ENCODE assay signal across 15 cellular contexts in genomic region chr17:48444531-48445247, GRCh38. TPM values are rescaled to one million over a fixed set of nuclear protein-coding genes. Genes with fewer than 3 reads are reported as not detected.
A peak's percentile ranks its signal among the peaks of the same experiment; 100 is the strongest.
DNase-seq lines count a peak whose midpoint lies in the region; ATAC-seq, FAIRE-seq and TF ChIP-seq lines count a peak whose summit lies in the region.
"Had no signal": no experiment of that assay in that cellular context is flagged by ENCODE, and none has a peak within 500 bp of the region (broad histone marks: within the 10 kb centered on the region; RNA-seq: fewer than 3 reads in every experiment).

No MANE protein-coding gene starts in this region.

- no peaks in the 10 kb centered on the region for H3K36me3 Mint-ChIP-seq in GM23338 (ENCODE audit: low read depth)
- H3K36me3 Mint-ChIP-seq in activated CD8-positive, alpha-beta T cell treated with anti-CD3 and anti-CD28 coated beads for 36 hours (ENCODE audit: low read depth): peaks cover 12% of the 10 kb centered on the region

- no peaks in the 10 kb centered on the region for H3K9me3 Mint-ChIP-seq in GM23338
- H3K9me3 Mint-ChIP-seq in activated CD8-positive, alpha-beta T cell treated with anti-CD3 and anti-CD28 coated beads for 36 hours: peaks cover 8% of the 10 kb centered on the region

- dilution Hi-C loops in keratinocyte (cut with MboI; ENCODE audit: extremely low pct_ligation_motif_present, low sequenced_read_pairs): no loop called here

- H3K4me3 Mint-ChIP-seq in GM23338: no peak overlapping the region
- H3K4me3 Mint-ChIP-seq in activated CD8-positive, alpha-beta T cell treated with anti-CD3 and anti-CD28 coated beads for 36 hours: peak overlapping the region; percentile 59

- intact Hi-C loops in activated CD8-positive, alpha-beta T cell treated with anti-CD3 and anti-CD28 coated beads for 36 hours (cut with micrococcal nuclease): no loop called here

- no peaks in the 10 kb centered on the region for H3F3A ChIP-seq in GM23338 (replicated peaks; ENCODE audit: low read depth)

- H2AFZ ChIP-seq in GM23338 (peak overlapping the region; percentile 72; the same call in 1 of the 2 replicates), keratinocyte (ENCODE audit: control insufficient read depth, low read length) (peak overlapping the region; percentile 34)

- TF ChIP-seq CTCF in GM23338 (conservative IDR thresholded peaks at IDR 0.05; ENCODE audit: low read depth in 2 of 2): no peak
- TF ChIP-seq CTCF in activated CD8-positive, alpha-beta T cell treated with anti-CD3 and anti-CD28 coated beads for 36 hours (IDR thresholded peaks at IDR 0.05): no peak
- TF ChIP-seq CTCF in keratinocyte (optimal IDR thresholded peaks at IDR 0.05 in 1 of 3, IDR thresholded peaks at IDR 0.05 in 1 of 3, conservative IDR thresholded peaks at IDR 0.05 in 1 of 3; ENCODE audit: extremely low read depth in 1 of 3, insufficient read depth in 2 of 3, low read length in 3 of 3): no peak

- H3K27me3 Mint-ChIP-seq in GM23338 (ENCODE audit: insufficient read depth, low read depth, poor library complexity): peaks cover 8% of the 10 kb centered on the region
- H3K27me3 Mint-ChIP-seq in activated CD8-positive, alpha-beta T cell treated with anti-CD3 and anti-CD28 coated beads for 36 hours: no peaks in the 10 kb centered on the region

- H3K9me3 ChIP-seq in BLaER1 treated with 17β-estradiol and CSF1 and Interleukin-3, amounts not matched to agents 10 nM and 100 nM (replicated peaks in 1 of 11): peaks cover 0 to 14% (median 0%) of the 10 kb centered on the region in 11 experiments; a peak in 4 of 22 replicates
- no peaks in the 10 kb centered on the region for H3K9me3 ChIP-seq in keratinocyte (ENCODE audit: control insufficient read depth, low read depth, low read length)
- H3K9me3 ChIP-seq: ovary, thyroid gland had no signal

- peaks cover 0 to 27% (median 0%) of the 10 kb centered on the region in 11 experiments; a peak in 5 of 22 replicates for H4K20me1 ChIP-seq in BLaER1 treated with 17β-estradiol and CSF1 and Interleukin-3, amounts not matched to agents 10 nM and 100 nM
- H4K20me1 ChIP-seq in GM23338 (replicated peaks; ENCODE audit: insufficient read depth) (no peaks in the 10 kb centered on the region), keratinocyte (ENCODE audit: control insufficient read depth, extremely low read depth, insufficient read depth, low read length) (no peaks in the 10 kb centered on the region)

- DNase-seq in GM23338 (ENCODE audit: low spot score): peak; percentile 28
- DNase-seq in activated CD8-positive, alpha-beta T cell treated with anti-CD3 and anti-CD28 coated beads for 36 hours: peak; percentile 73
- DNase-seq in keratinocyte (ENCODE audit: low read depth, low spot score): no peak
- DNase-seq in NOMO-1 treated with DMSO at 0.1 percent for 48 hours (lab: John Stamatoyannopoulos, UW; ENCODE audit: unreplicated experiment): no peak
- no peak for DNase-seq in RKO (ENCODE audit: low spot score)
- no peak for DNase-seq in NCI-H345 treated with DMSO at 0.1 percent for 48 hours (lab: John Stamatoyannopoulos, UW; ENCODE audit: unreplicated experiment)
- DNase-seq: activated effector memory CD4-positive, alpha-beta T cell treated with Interleukin-2 at 50 U/mL for 16 hours; cortex of kidney; left ventricle myocardium superior; NCI-H1417; ovary; thyroid gland had no signal

- no peaks in the 10 kb centered on the region for H3K79me2 ChIP-seq in GM23338 (replicated peaks; ENCODE audit: insufficient read depth)
- no peaks in the 10 kb centered on the region for H3K79me2 ChIP-seq in keratinocyte (ENCODE audit: control insufficient read depth, insufficient read depth, low read length)

- peaks cover 0 to 61% (median 8%) of the 10 kb centered on the region in 11 experiments; a peak in 12 of 22 replicates for H3K27me3 ChIP-seq in BLaER1 treated with 17β-estradiol and CSF1 and Interleukin-3, amounts not matched to agents 10 nM and 100 nM
- H3K27me3 ChIP-seq in GM23338 (ENCODE audit: insufficient read depth): no peaks in the 10 kb centered on the region; the same call in 1 of the 2 replicates
- H3K27me3 ChIP-seq in keratinocyte (ENCODE audit: control insufficient read depth, extremely low read depth, insufficient read depth, low read length): no peaks in the 10 kb centered on the region
- H3K27me3 ChIP-seq: ovary, thyroid gland had no signal

- FAIRE-seq in keratinocyte (lab: Jason Lieb, UNC): no peak

- H3K27ac ChIP-seq in BLaER1 treated with 17β-estradiol and CSF1 and Interleukin-3, amounts not matched to agents 10 nM and 100 nM: no peak overlapping the region
- H3K27ac ChIP-seq in GM23338 (ENCODE audit: low read depth): no peak overlapping the region
- no peak overlapping the region for H3K27ac ChIP-seq in keratinocyte (ENCODE audit: control insufficient read depth, insufficient read depth, low read length)
- H3K27ac ChIP-seq: ovary, thyroid gland had no signal

- no peak overlapping the region for H3K27ac Mint-ChIP-seq in GM23338
- H3K27ac Mint-ChIP-seq in activated CD8-positive, alpha-beta T cell treated with anti-CD3 and anti-CD28 coated beads for 36 hours: peak overlapping the region; percentile 90

- no peak overlapping the region for H3K4me3 ChIP-seq in BLaER1 treated with 17β-estradiol and CSF1 and Interleukin-3, amounts not matched to agents 10 nM and 100 nM
- H3K4me3 ChIP-seq in GM23338 (no peak overlapping the region), keratinocyte (ENCODE audit: control insufficient read depth in 2 of 3, extremely low read depth in 1 of 3, insufficient read depth in 2 of 3, low read depth in 1 of 3, low read length in 3 of 3) (no peak overlapping the region)
- H3K4me3 ChIP-seq: ovary, thyroid gland had no signal

- H3K4me1 Mint-ChIP-seq in GM23338: no peaks in the 10 kb centered on the region
- H3K4me1 Mint-ChIP-seq in activated CD8-positive, alpha-beta T cell treated with anti-CD3 and anti-CD28 coated beads for 36 hours (ENCODE audit: low read depth): peaks cover 65% of the 10 kb centered on the region

- peaks cover 54 to 70% (median 60%) of the 10 kb centered on the region in 10 experiments for H3K4me1 ChIP-seq in BLaER1 treated with 17β-estradiol and CSF1 and Interleukin-3, amounts not matched to agents 10 nM and 100 nM
- H3K4me1 ChIP-seq in GM23338 (ENCODE audit: insufficient read depth) (no peaks in the 10 kb centered on the region), keratinocyte (ENCODE audit: control insufficient read depth, extremely low read depth, insufficient read depth, low read length) (no peaks in the 10 kb centered on the region)
- H3K4me1 ChIP-seq: thyroid gland had no signal

- POLR2A ChIA-PET in activated CD8-positive, alpha-beta T cell treated with anti-CD3 and anti-CD28 coated beads for 36 hours (lab: Charles Lee): interaction anchor here (0.8 to 7.7 kb wide), 8 partner anchors 9 to 59 kb away, joined by 3 to 58 read pairs (median 4); no protein-coding TSS in a partner anchor

- no peaks in the 10 kb centered on the region for H3K36me3 ChIP-seq in BLaER1 treated with 17β-estradiol and CSF1 and Interleukin-3, amounts not matched to agents 10 nM and 100 nM
- H3K36me3 ChIP-seq in GM23338 (ENCODE audit: insufficient read depth) (no peaks in the 10 kb centered on the region), keratinocyte (ENCODE audit: control insufficient read depth in 2 of 2, extremely low read depth in 1 of 2, insufficient read depth in 2 of 2, low read length in 2 of 2) (no peaks in the 10 kb centered on the region)
- H3K36me3 ChIP-seq: ovary, thyroid gland had no signal

- ATAC-seq in GM23338: 0 out of 3 replicates have a peak, but pooled peaks have one; percentile 28
- peak; percentile 37 for ATAC-seq in activated CD8-positive, alpha-beta T cell treated with anti-CD3 and anti-CD28 coated beads for 36 hours
- ATAC-seq in HG03097 (IDR thresholded peaks at IDR 0.05; ENCODE audit: low FRiP score, unreplicated experiment): no peak
- ATAC-seq: left ventricle myocardium superior had no signal

- H3K9me2 ChIP-seq in GM23338 (ENCODE audit: insufficient read depth): peaks cover 4% of the 10 kb centered on the region; the same call in 1 of the 2 replicates

- CTCF ChIA-PET in activated CD8-positive, alpha-beta T cell treated with anti-CD3 and anti-CD28 coated beads for 36 hours (lab: Charles Lee): interaction anchor here (0.6 to 3.0 kb wide), 9 partner anchors 9 to 150 kb away, joined by 3 to 17 read pairs (median 3); no protein-coding TSS in a partner anchor

- H3K9ac ChIP-seq in BLaER1 treated with 17β-estradiol and CSF1 and Interleukin-3, amounts not matched to agents 10 nM and 100 nM: no peak overlapping the region
- H3K9ac ChIP-seq in keratinocyte (ENCODE audit: control insufficient read depth, extremely low read depth, insufficient read depth, low read length): no peak overlapping the region

- H3K9me1 ChIP-seq in keratinocyte (ENCODE audit: control insufficient read depth, extremely low read depth, insufficient read depth, low read length): no peaks in the 10 kb centered on the region

- H3K4me2 ChIP-seq in BLaER1 treated with 17β-estradiol and CSF1 and Interleukin-3, amounts not matched to agents 10 nM and 100 nM: peak overlapping the region; percentile 27 to 87 (median 75)
- no peak overlapping the region for H3K4me2 ChIP-seq in GM23338
- H3K4me2 ChIP-seq in keratinocyte (ENCODE audit: control insufficient read depth, extremely low read depth, insufficient read depth, low read depth, low read length): no peak overlapping the region

TF ChIP-seq in GM23338, 12 proteins besides CTCF, POLR2A, EP300 and RAD21 (continues in another document):
- TF ChIP-seq NANOG (IDR thresholded peaks at IDR 0.05; ENCODE audit: borderline replicate concordance): no peak

RNA-seq across cellular contexts. Expression of gene SKAP1, which starts 14.7 kb away (rescaled TPM):
- not detected in 2 replicates for total RNA-seq in GM23338 (2014; rRNA removed; shearing (Covaris generic))
- polyA plus RNA-seq in GM23338 (2016; fragmentation: Nextera tagmentation; extraction: Ambion mirVana) (0.27 and 0.59 TPM in 2 replicates), keratinocyte (0.09 TPM in 1 of 3 replicates, not detected in the others)
- 10 to 100 TPM; 73.9 to 81.3 TPM for total RNA-seq in activated CD8-positive, alpha-beta T cell treated with anti-CD3 and anti-CD28 coated beads for 36 hours
- not detected for polyA plus RNA-seq in keratinocyte (2011; ENCODE audit: low read depth)
- polyA plus RNA-seq in keratinocyte (2011; cell fraction: cytosol; rRNA removed): not detected in 2 replicates
- not detected in 2 replicates for polyA plus RNA-seq in keratinocyte (2011; cell fraction: nucleus; rRNA removed)
- polyA plus RNA-seq in keratinocyte (2012; ENCODE audit: low replicate concordance): not detected in 2 replicates
- not detected in 3 replicates for polyA minus RNA-seq in keratinocyte
- not detected for polyA minus RNA-seq in keratinocyte (2011; cell fraction: cytosol; rRNA and poly(A)+ RNA removed)
- not detected in 2 replicates for polyA minus RNA-seq in keratinocyte (2011; cell fraction: nucleus; rRNA and poly(A)+ RNA removed)
- total RNA-seq: fibroblast of villous mesenchyme had no signal

Comparison
In these comparisons a context has a peak if more than half of its experiments do, and no peak if none do; other contexts are left out.
1. H3K4me2 ChIP-seq: peak in BLaER1 treated with 17β-estradiol and CSF1 and Interleukin-3, amounts not matched to agents 10 nM and 100 nM (11 of 11); none in GM23338 (single experiment) and keratinocyte (single experiment).
2. DNase-seq: peak in GM23338 (single experiment) and activated CD8-positive, alpha-beta T cell treated with anti-CD3 and anti-CD28 coated beads for 36 hours (single experiment); none in keratinocyte (single experiment), NOMO-1 treated with DMSO at 0.1 percent for 48 hours (single experiment), RKO (single experiment) and NCI-H345 treated with DMSO at 0.1 percent for 48 hours (single experiment).
3. RNA of gene SKAP1, which starts 14.7 kb away (total RNA-seq): 73.9 to 81.3 TPM in activated CD8-positive, alpha-beta T cell treated with anti-CD3 and anti-CD28 coated beads for 36 hours; not detected in GM23338; every median in the first group is over 10 times any median in the second.